In genomic region chr6:15243994-15244604, GRCh38 we compare ENCODE assay signal across 8 cellular contexts. TPM values are rescaled to one million over a fixed set of nuclear protein-coding genes. Genes with fewer than 3 reads are reported as not detected.
DNase-seq lines count a peak whose midpoint lies in the region; ATAC-seq and TF ChIP-seq lines count a peak whose summit lies in the region.

No MANE protein-coding gene starts in this region.

- ATAC-seq in CD4-positive, alpha-beta T cell (ENCODE audit: poor library complexity): no peak
- no peak for ATAC-seq in HG02759 (IDR thresholded peaks at IDR 0.05; ENCODE audit: unreplicated experiment)

- H3K4me3 ChIP-seq in MM.1S (ENCODE audit: low read length) (peak overlapping the region; percentile 72), ectodermal cell (ENCODE audit: insufficient read depth, low read depth, low read length) (peak overlapping the region; percentile 54), neural cell (ENCODE audit: low read length) (peak overlapping the region; percentile 77)

- H3K9ac ChIP-seq in MM.1S (ENCODE audit: low read length): peak overlapping the region; percentile 67; the same call in 1 of the 2 replicates
- peak overlapping the region; percentile 91 for H3K9ac ChIP-seq in neural cell (ENCODE audit: low read length)

- H4K20me1 ChIP-seq in MM.1S (ENCODE audit: insufficient read depth, low read length) (no peaks in the 10 kb centered on the region), neural cell (ENCODE audit: insufficient read depth) (no peaks in the 10 kb centered on the region)

- 15 to 17% methylated on average over 24 of the region's 24 CpGs for WGBS in ectodermal cell, 2 experiments

- no peak for TF ChIP-seq CTCF in CD4-positive, alpha-beta T cell (IDR thresholded peaks at IDR 0.05)
- TF ChIP-seq CTCF in MM.1S (IDR thresholded peaks at IDR 0.05; ENCODE audit: low read length): no peak
- TF ChIP-seq CTCF in neural cell (IDR thresholded peaks at IDR 0.05; ENCODE audit: poor library complexity, severe bottlenecking): no peak

- peaks cover 35% of the 10 kb centered on the region for H3K36me3 Mint-ChIP-seq in CD4-positive, alpha-beta T cell (ENCODE audit: low read depth)

- DNase-seq in CD4-positive, alpha-beta T cell: no peak
- DNase-seq in MM.1S (no peak), NCI-H2081 (lab: John Stamatoyannopoulos, UW) (no peak), D341Med (ENCODE audit: low spot score) (no peak), NCI-H2081 treated with DMSO at 0.1 percent for 48 hours (lab: John Stamatoyannopoulos, UW) (no peak)

- H3K9me2 ChIP-seq in MM.1S (replicated peaks; ENCODE audit: insufficient read depth, low read length) (no peaks in the 10 kb centered on the region), neural cell (ENCODE audit: insufficient read depth, low read length) (no peaks in the 10 kb centered on the region)

- no peaks in the 10 kb centered on the region for H3K4me1 ChIP-seq in MM.1S (ENCODE audit: low read length)
- no peaks in the 10 kb centered on the region for H3K4me1 ChIP-seq in ectodermal cell (ENCODE audit: control insufficient read depth, insufficient read depth, low read length)

- H3K9me3 Mint-ChIP-seq in CD4-positive, alpha-beta T cell: no peaks in the 10 kb centered on the region

- H3K36me3 ChIP-seq in MM.1S (replicated peaks; ENCODE audit: insufficient read depth, low read length) (no peaks in the 10 kb centered on the region), ectodermal cell (ENCODE audit: control insufficient read depth, insufficient read depth, low read length) (no peaks in the 10 kb centered on the region), neural cell (ENCODE audit: insufficient read depth, low read length) (no peaks in the 10 kb centered on the region)

- H3K4me2 ChIP-seq in MM.1S (ENCODE audit: low read depth, low read length): peak overlapping the region; percentile 83
- H3K4me2 ChIP-seq in neural cell (ENCODE audit: low read length): peak overlapping the region; percentile 58

- peaks cover 3% of the 10 kb centered on the region for H3K27me3 Mint-ChIP-seq in CD4-positive, alpha-beta T cell

- 0 out of 2 replicates have a peak overlapping the region, but pooled peaks have one; percentile 73 for H2AFZ ChIP-seq in MM.1S (ENCODE audit: low read length)
- H2AFZ ChIP-seq in neural cell (ENCODE audit: low read depth, low read length): no peak overlapping the region

- H3K79me2 ChIP-seq in MM.1S (ENCODE audit: low read length) (peaks cover 23% of the 10 kb centered on the region), neural cell (replicated peaks; ENCODE audit: insufficient read depth, low read length) (peaks cover 20% of the 10 kb centered on the region)

- POLR2A ChIA-PET in CD4-positive, alpha-beta T cell (lab: Charles Lee): no interaction called here

- peaks cover 9% of the 10 kb centered on the region for H3K4me1 Mint-ChIP-seq in CD4-positive, alpha-beta T cell (ENCODE audit: low read depth)

- TF ChIP-seq RAD21 in neural cell (conservative IDR thresholded peaks at IDR 0.05): no peak

- CTCF ChIA-PET in CD4-positive, alpha-beta T cell (lab: Charles Lee): no interaction called here

- H3K27me3 ChIP-seq in CD4-positive, alpha-beta T cell (ENCODE audit: control insufficient read depth, insufficient read depth, low read length): no peaks in the 10 kb centered on the region
- H3K27me3 ChIP-seq in MM.1S (replicated peaks; ENCODE audit: insufficient read depth, low read length) (no peaks in the 10 kb centered on the region), ectodermal cell (ENCODE audit: control insufficient read depth, insufficient read depth, low read length, poor library complexity, severe bottlenecking) (peaks cover 6% of the 10 kb centered on the region), neural cell (ENCODE audit: insufficient read depth, low read depth, low read length) (no peaks in the 10 kb centered on the region)

- TF ChIP-seq EP300 in neural cell (conservative IDR thresholded peaks at IDR 0.05; ENCODE audit: poor library complexity, severe bottlenecking): no peak

- H3K4me3 Mint-ChIP-seq in CD4-positive, alpha-beta T cell: peak overlapping the region; percentile 89

- peaks cover 14% of the 10 kb centered on the region for H3F3A ChIP-seq in MM.1S (ENCODE audit: insufficient read depth, low read length)
- no peaks in the 10 kb centered on the region for H3F3A ChIP-seq in neural cell (ENCODE audit: insufficient read depth, low read length, poor library complexity, severe bottlenecking)

- peak overlapping the region; percentile 97 for H3K27ac Mint-ChIP-seq in CD4-positive, alpha-beta T cell

- no peaks in the 10 kb centered on the region for H3K9me3 ChIP-seq in CD4-positive, alpha-beta T cell (ENCODE audit: control insufficient read depth, low read length)
- no peaks in the 10 kb centered on the region for H3K9me3 ChIP-seq in MM.1S (replicated peaks; ENCODE audit: insufficient read depth, low read length)
- H3K9me3 ChIP-seq in ectodermal cell (ENCODE audit: control insufficient read depth, low read length): no peaks in the 10 kb centered on the region
- no peaks in the 10 kb centered on the region for H3K9me3 ChIP-seq in neural cell (ENCODE audit: low read length)

- intact Hi-C loops in CD4-positive, alpha-beta T cell (cut with DNase I, micrococcal nuclease): loop anchor here (2.0 to 10.0 kb wide), 4 partner anchors 197 to 1669 kb away; partner anchors contain the start of genes DTNBP1 (in 1 of the 2) and SIRT5 (in 1 of the 2)

- H3K27ac ChIP-seq in CD4-positive, alpha-beta T cell (ENCODE audit: low read depth, low read length): no peak overlapping the region
- no peak overlapping the region for H3K27ac ChIP-seq in MM.1S (ENCODE audit: low read length)
- H3K27ac ChIP-seq in ectodermal cell (ENCODE audit: insufficient read depth, low read depth, low read length, poor library complexity, severe bottlenecking): no peak overlapping the region
- H3K27ac ChIP-seq in neural cell (ENCODE audit: low read length): peak overlapping the region; percentile 96

TF ChIP-seq in neural cell, 6 proteins besides CTCF, POLR2A, EP300 and RAD21:
- TF ChIP-seq EZH2 (IDR thresholded peaks at IDR 0.05; ENCODE audit: borderline replicate concordance, insufficient read depth, low read length, poor library complexity, severe bottlenecking) (no peak), POLR2AphosphoS5 (IDR thresholded peaks at IDR 0.05) (no peak), MXI1 (conservative IDR thresholded peaks at IDR 0.05; ENCODE audit: poor library complexity, severe bottlenecking) (no peak), SMC3 (conservative IDR thresholded peaks at IDR 0.05; ENCODE audit: poor library complexity) (no peak), TAF1 (IDR thresholded peaks at IDR 0.05; ENCODE audit: low read depth) (no peak)
- TF ChIP-seq, protein P1, sequence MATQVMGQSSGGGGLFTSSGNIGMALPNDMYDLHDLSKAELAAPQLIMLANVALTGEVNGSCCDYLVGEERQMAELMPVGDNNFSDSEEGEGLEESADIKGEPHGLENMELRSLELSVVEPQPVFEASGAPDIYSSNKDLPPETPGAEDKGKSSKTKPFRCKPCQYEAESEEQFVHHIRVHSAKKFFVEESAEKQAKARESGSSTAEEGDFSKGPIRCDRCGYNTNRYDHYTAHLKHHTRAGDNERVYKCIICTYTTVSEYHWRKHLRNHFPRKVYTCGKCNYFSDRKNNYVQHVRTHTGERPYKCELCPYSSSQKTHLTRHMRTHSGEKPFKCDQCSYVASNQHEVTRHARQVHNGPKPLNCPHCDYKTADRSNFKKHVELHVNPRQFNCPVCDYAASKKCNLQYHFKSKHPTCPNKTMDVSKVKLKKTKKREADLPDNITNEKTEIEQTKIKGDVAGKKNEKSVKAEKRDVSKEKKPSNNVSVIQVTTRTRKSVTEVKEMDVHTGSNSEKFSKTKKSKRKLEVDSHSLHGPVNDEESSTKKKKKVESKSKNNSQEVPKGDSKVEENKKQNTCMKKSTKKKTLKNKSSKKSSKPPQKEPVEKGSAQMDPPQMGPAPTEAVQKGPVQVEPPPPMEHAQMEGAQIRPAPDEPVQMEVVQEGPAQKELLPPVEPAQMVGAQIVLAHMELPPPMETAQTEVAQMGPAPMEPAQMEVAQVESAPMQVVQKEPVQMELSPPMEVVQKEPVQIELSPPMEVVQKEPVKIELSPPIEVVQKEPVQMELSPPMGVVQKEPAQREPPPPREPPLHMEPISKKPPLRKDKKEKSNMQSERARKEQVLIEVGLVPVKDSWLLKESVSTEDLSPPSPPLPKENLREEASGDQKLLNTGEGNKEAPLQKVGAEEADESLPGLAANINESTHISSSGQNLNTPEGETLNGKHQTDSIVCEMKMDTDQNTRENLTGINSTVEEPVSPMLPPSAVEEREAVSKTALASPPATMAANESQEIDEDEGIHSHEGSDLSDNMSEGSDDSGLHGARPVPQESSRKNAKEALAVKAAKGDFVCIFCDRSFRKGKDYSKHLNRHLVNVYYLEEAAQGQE (IDR thresholded peaks at IDR 0.05; ENCODE audit: borderline replicate concordance): no peak

RNA-seq across cellular contexts. Expression of gene JARID2, which starts 1.8 kb away (rescaled TPM):
- 10 to 100 TPM; 32.0 to 33.0 TPM for total RNA-seq in CD4-positive, alpha-beta T cell
- polyA plus RNA-seq in ectodermal cell (2013, experiment 1 of 4): 51.0 TPM
- 55.7 TPM for polyA plus RNA-seq in ectodermal cell (2013, experiment 2 of 4)
- polyA plus RNA-seq in ectodermal cell (2013, experiment 3 of 4): 38.3 TPM
- polyA plus RNA-seq in ectodermal cell (2013, experiment 4 of 4): 43.5 TPM
- polyA plus RNA-seq in neural cell: 25.0 and 25.5 TPM in 2 replicates
- 62.3 and 63.8 TPM in 2 replicates for polyA minus RNA-seq in neural cell
